Comparison of ENCODE assay signal across 10 cellular contexts in the genomic region with DNA sequence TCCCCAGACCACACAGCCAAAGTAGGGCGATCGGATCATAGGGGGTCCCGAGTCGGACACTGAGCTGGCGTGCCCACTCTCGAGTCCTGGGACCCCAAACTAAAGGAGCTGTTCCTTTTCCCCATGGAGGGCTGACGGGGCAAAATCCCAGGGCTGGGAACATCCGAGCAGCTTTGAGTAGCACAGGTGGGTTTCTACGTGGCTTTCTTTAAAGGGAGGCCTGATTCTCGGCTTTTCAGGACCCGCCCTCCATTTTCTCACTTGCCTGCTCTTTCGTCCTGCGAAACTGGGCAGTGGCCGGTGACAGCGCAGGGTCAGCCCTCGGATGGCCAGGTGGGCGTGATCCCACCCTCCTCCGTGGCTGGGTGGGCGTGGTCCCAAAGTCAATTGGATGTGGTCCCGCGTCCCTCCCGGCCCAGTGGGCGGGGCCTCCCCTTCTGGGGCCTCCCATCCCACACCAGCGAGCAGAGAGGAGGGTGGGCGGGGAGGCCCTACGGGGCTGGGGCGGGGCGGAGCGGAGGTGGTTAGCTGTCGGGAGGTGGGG. TPM values are rescaled to one million over a fixed set of nuclear protein-coding genes. Genes with fewer than 3 reads are reported as not detected.
DNase-seq lines count a peak whose midpoint lies in the region; ATAC-seq and TF ChIP-seq lines count a peak whose summit lies in the region.
"Had no signal": no experiment of that assay in that cellular context is flagged by ENCODE, and none has a peak within 500 bp of the region (broad histone marks: within the 10 kb centered on the region; RNA-seq: fewer than 3 reads in every experiment).

No MANE protein-coding gene starts in this region.

- POLR2A ChIA-PET in CD8-positive, alpha-beta memory T cell (lab: Charles Lee), result interaction anchor here (0.6 to 0.7 kb wide), 2 partner anchors 157 to 504 kb away, joined by 3 to 5 read pairs; no protein-coding TSS in a partner anchor

- H3K27ac ChIP-seq in CD8-positive, alpha-beta memory T cell (ENCODE audit: low read depth, low read length), result peak overlapping the region; percentile 69
- H3K27ac ChIP-seq in gastrocnemius medialis, result peak overlapping the region in 2 of 4 donors; percentile 1 to 52
- H3K27ac ChIP-seq: epithelial cell of prostate had no signal

- CTCF ChIA-PET in CD8-positive, alpha-beta memory T cell (lab: Charles Lee), result interaction anchor here (0.9 kb wide), 1 partner anchor 170 kb away, joined by 3 read pairs; no protein-coding TSS in a partner anchor

- H3K36me3 Mint-ChIP-seq in CD8-positive, alpha-beta memory T cell, result peaks cover 0 to 2% (median 0%) of the 10 kb centered on the region in 3 donors

- no peaks in the 10 kb centered on the region for H3K9me3 Mint-ChIP-seq in CD8-positive, alpha-beta memory T cell
- H3K9me3 Mint-ChIP-seq: T-helper 1 cell treated with Interleukin-12 subunit alpha and Interleukin-12 subunit beta and Interleukin-4 antibody, amounts not matched to agents 30 μg/mL and 1 μg/mL, for 36 hours had no signal

- no peaks in the 10 kb centered on the region for H3K9me3 ChIP-seq in CD8-positive, alpha-beta memory T cell (ENCODE audit: low read length)
- H3K9me3 ChIP-seq in gastrocnemius medialis, result no peaks in the 10 kb centered on the region

- intact Hi-C loops in Right ventricle myocardium superior (cut with DNase I), result no loop called here
- intact Hi-C loops in gastrocnemius medialis (cut with DNase I; ENCODE audit: low total_unique reads), result no loop called here

- in situ Hi-C loops in gastrocnemius medialis (cut with MboI; ENCODE audit: low sequenced_read_pairs in 4 of 4), result no loop called here

- no peak overlapping the region for H3K4me3 Mint-ChIP-seq in CD8-positive, alpha-beta memory T cell
- H3K4me3 Mint-ChIP-seq: T-helper 1 cell treated with Interleukin-12 subunit alpha and Interleukin-12 subunit beta and Interleukin-4 antibody, amounts not matched to agents 30 μg/mL and 1 μg/mL, for 36 hours had no signal

- no peak for TF ChIP-seq POLR2A in gastrocnemius medialis (IDR thresholded peaks at IDR 0.05)

- H3K27me3 Mint-ChIP-seq in CD8-positive, alpha-beta memory T cell, result no peaks in the 10 kb centered on the region

- H3K4me1 Mint-ChIP-seq in CD8-positive, alpha-beta memory T cell, result peaks cover 7 to 17% (median 15%) of the 10 kb centered on the region in 3 donors

- TF ChIP-seq CTCF in omental fat pad (IDR thresholded peaks at IDR 0.05) (no peak), gastrocnemius medialis (IDR thresholded peaks at IDR 0.05 in 4 of 5, conservative IDR thresholded peaks at IDR 0.05 in 1 of 5) (no peak)

- H3K27me3 ChIP-seq in CD8-positive, alpha-beta memory T cell (ENCODE audit: insufficient read depth, low read length, poor library complexity, severe bottlenecking), result no peaks in the 10 kb centered on the region
- H3K27me3 ChIP-seq in gastrocnemius medialis, result no peaks in the 10 kb centered on the region

- H3K4me3 ChIP-seq in CD8-positive, alpha-beta memory T cell (ENCODE audit: low read length), result peak overlapping the region; percentile 28
- H3K4me3 ChIP-seq in gastrocnemius medialis, result peak overlapping the region in 1 of 4 donors; percentile 5

- peaks cover 10% of the 10 kb centered on the region for H3K36me3 ChIP-seq in CD8-positive, alpha-beta memory T cell (ENCODE audit: insufficient read depth, low read length)
- peaks cover 0 to 9% of the 10 kb centered on the region in 2 donors for H3K36me3 ChIP-seq in gastrocnemius medialis

- ATAC-seq in Right ventricle myocardium superior (ENCODE audit: poor library complexity) (peak; percentile 65), omental fat pad (ENCODE audit: low FRiP score) (peak; percentile 82), gastrocnemius medialis (no peak), HG02678 (IDR thresholded peaks at IDR 0.05; ENCODE audit: unreplicated experiment) (no peak)

- peaks cover 20% of the 10 kb centered on the region for H3K4me1 ChIP-seq in CD8-positive, alpha-beta memory T cell (ENCODE audit: insufficient read depth, low read length)
- peaks cover 13 to 23% of the 10 kb centered on the region in 2 donors for H3K4me1 ChIP-seq in gastrocnemius medialis

- H3K27ac Mint-ChIP-seq in CD8-positive, alpha-beta memory T cell, result no peak overlapping the region
- H3K27ac Mint-ChIP-seq: T-helper 1 cell treated with Interleukin-12 subunit alpha and Interleukin-12 subunit beta and Interleukin-4 antibody, amounts not matched to agents 30 μg/mL and 1 μg/mL, for 36 hours had no signal

- no peak for DNase-seq in CD8-positive, alpha-beta memory T cell
- DNase-seq in SW480 (ENCODE audit: low spot score) (peak; percentile 63), Right ventricle myocardium superior (peak; percentile 89), omental fat pad (ENCODE audit: low spot score) (peak; percentile 78), gastrocnemius medialis (no peak), cortex of kidney (lab: John Stamatoyannopoulos, UW) (no peak)
- DNase-seq in activated effector memory CD4-positive, alpha-beta T cell treated with anti-CD3 and anti-CD28 coated beads, Interleukin-2, amount 50 U/mL, for 16 hours, result no peak

RNA-seq across cellular contexts. Expression of a gene that starts 17.5 kb away (rescaled TPM):
- total RNA-seq in CD8-positive, alpha-beta memory T cell, result 10 to 100 TPM; 27.6 to 27.9 TPM
- 13.8 TPM for polyA plus RNA-seq in CD8-positive, alpha-beta memory T cell
- total RNA-seq in Right ventricle myocardium superior, result 40.4 TPM
- 10 to 100 TPM; 10.1 to 24.4 (median 15.1) TPM for total RNA-seq in omental fat pad
- total RNA-seq in gastrocnemius medialis, result 10 to 100 TPM in 3 of 4 donors, 1 to 10 TPM in 1; 9.0 to 18.0 (median 14.4) TPM

RNA-seq across cellular contexts. Expression of a gene that starts 17.5 kb away (rescaled TPM):
- total RNA-seq in CD8-positive, alpha-beta memory T cell, result 10 to 100 TPM; 89.3 to 93.7 TPM
- 92.7 TPM for polyA plus RNA-seq in CD8-positive, alpha-beta memory T cell
- total RNA-seq in Right ventricle myocardium superior, result 75.3 TPM
- total RNA-seq in omental fat pad, result 100 to 1,000 TPM; 166 to 214 (median 180) TPM
- total RNA-seq in gastrocnemius medialis, result 100 to 1,000 TPM; 154 to 255 (median 223) TPM

RNA-seq across cellular contexts. Expression of a gene that starts 57.5 kb away (rescaled TPM):
- total RNA-seq in CD8-positive, alpha-beta memory T cell, result 1 to 10 TPM; 1.4 to 1.8 TPM
- 0.92 TPM for polyA plus RNA-seq in CD8-positive, alpha-beta memory T cell
- total RNA-seq in Right ventricle myocardium superior (31.4 TPM), omental fat pad (10 to 100 TPM in 2 of 4 donors, 1 to 10 TPM in 2; 6.5 to 20.0 (median 9.3) TPM), gastrocnemius medialis (10 to 100 TPM in 3 of 4 donors, 1 to 10 TPM in 1; 6.9 to 19.6 (median 18.0) TPM)

Comparison
In these comparisons a context has a peak if more than half of its experiments do, and no peak if none do; other contexts are left out.
1. DNase-seq: peak in SW480 (single experiment), Right ventricle myocardium superior (single experiment) and omental fat pad (single experiment); none in CD8-positive, alpha-beta memory T cell (0 of 5), gastrocnemius medialis (0 of 2), cortex of kidney (single experiment) and activated effector memory CD4-positive, alpha-beta T cell treated with anti-CD3 and anti-CD28 coated beads, Interleukin-2, amount 50 U/mL, for 16 hours (single experiment).
2. ATAC-seq: peak in Right ventricle myocardium superior (single experiment) and omental fat pad (single experiment); none in gastrocnemius medialis (0 of 2) and HG02678 (single experiment).